ENCODE assay signal across 22 cellular contexts in the genomic region with DNA sequence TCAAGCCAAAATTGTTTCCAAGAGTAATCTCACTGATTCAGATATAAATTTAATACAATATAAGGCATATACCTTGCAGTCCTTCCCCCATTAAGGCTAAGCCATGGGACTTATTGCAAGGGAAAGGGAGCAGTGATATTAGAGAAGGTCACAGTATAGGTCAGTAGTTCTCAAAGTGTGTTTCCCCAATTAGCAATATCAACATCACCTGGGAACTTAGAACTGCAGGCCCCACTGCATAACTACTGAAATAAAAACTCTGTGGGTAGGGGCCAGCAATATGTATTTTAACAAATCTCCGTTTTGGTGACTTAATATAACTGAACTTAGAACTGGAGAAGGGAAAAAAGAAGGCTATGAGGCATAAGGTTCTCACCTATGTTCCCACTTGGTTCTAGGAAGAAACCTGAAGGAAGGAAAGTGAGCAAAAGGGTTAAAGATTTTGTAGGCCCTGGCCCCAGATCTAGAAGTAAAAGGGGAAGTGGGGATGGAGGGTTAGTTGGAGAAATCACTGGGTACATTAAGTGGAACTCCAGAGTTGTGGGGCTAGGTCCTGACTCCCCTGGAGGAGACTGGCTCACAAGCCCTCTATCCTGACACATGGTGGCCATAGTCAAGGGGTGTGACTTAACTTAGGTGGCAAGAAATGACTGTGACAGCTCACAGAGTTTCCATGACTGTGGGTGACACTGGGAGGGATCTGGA. TPM values are rescaled to one million over a fixed set of nuclear protein-coding genes. Genes with fewer than 3 reads are reported as not detected.
DNase-seq lines count a peak whose midpoint lies in the region; ATAC-seq, FAIRE-seq and TF ChIP-seq lines count a peak whose summit lies in the region.
"Had no signal": no experiment of that assay in that cellular context is flagged by ENCODE, and none has a peak within 500 bp of the region (broad histone marks: within the 10 kb centered on the region; RNA-seq: fewer than 3 reads in every experiment).

No MANE protein-coding gene starts in this region.

- H2AFZ ChIP-seq in DND-41 (ENCODE audit: low read depth, low read length) (no peak overlapping the region), H9 (ENCODE audit: low read length) (no peak overlapping the region), HepG2 (ENCODE audit: low read length) (no peak overlapping the region)

- CTCF ChIA-PET in HepG2 (lab: Yijun Ruan, JAX; ENCODE audit: low intra/inter-chr PET ratio, low total read pairs) = no interaction called here

- peak overlapping the region in 2 of 3 experiments; percentile 14 to 65; a peak in 1 of 7 replicates for H3K27ac Mint-ChIP-seq in H9
- H3K27ac Mint-ChIP-seq: endodermal cell; memory B cell; natural killer cell treated with Interleukin-12 subunit alpha and Interleukin-12 subunit beta and Interleukin-15 and Interleukin-18, amount 100 ng/mL, for 72 hours; progenitor cell of endocrine pancreas had no signal

- TF ChIP-seq POLR2A in HepG2 (IDR thresholded peaks at IDR 0.05; ENCODE audit: insufficient read depth in 1 of 2, low read depth in 2 of 2, low read length in 2 of 2) = no peak
- no peak for TF ChIP-seq POLR2A in erythroblast (IDR thresholded peaks at IDR 0.05; ENCODE audit: low read length)
- TF ChIP-seq POLR2A in Peyer's patch (IDR thresholded peaks at IDR 0.05) = no peak

- H3K36me3 ChIP-seq in DND-41 (ENCODE audit: insufficient read depth, low read length) = peaks cover 15% of the 10 kb centered on the region; the same call in 1 of the 2 replicates
- H3K36me3 ChIP-seq in HepG2 (replicated peaks in 1 of 2; ENCODE audit: control insufficient read depth in 1 of 2, insufficient read depth in 2 of 2, low read length in 2 of 2) = no peaks in the 10 kb centered on the region
- peaks cover 0 to 2% (median 0%) of the 10 kb centered on the region in 3 donors for H3K36me3 ChIP-seq in Peyer's patch
- H3K36me3 ChIP-seq: SJSA1, thoracic aorta had no signal

- in situ Hi-C loops in HepG2 (cut with HindIII; ENCODE audit: extremely low pct_ligation_motif_present, low pct_unique_long_range_greater_than_20kb) = no loop called here

- no peak overlapping the region for H3T11ph ChIP-seq in H9 (ENCODE audit: low read length)

- no peak overlapping the region for H3K23ac ChIP-seq in H9 (ENCODE audit: insufficient read length, low read depth, low read length)

- no peak overlapping the region for H3K14ac ChIP-seq in H9 (ENCODE audit: insufficient read depth, low read length)

- peaks cover 0 to 2% (median 1%) of the 10 kb centered on the region in 3 experiments; a peak in 3 of 7 replicates for H3K36me3 Mint-ChIP-seq in H9 (ENCODE audit: insufficient read depth in 1 of 3, low read depth in 3 of 3)

- no peak overlapping the region for H2BK120ac ChIP-seq in H9 (ENCODE audit: low read depth, low read length, poor library complexity, severe bottlenecking)

- TF ChIP-seq EP300 in HepG2 (IDR thresholded peaks at IDR 0.05; ENCODE audit: low read depth in 2 of 2, low read length in 2 of 2) (no peak), HepG2 (CRISPR knock-in tag; IDR thresholded peaks at IDR 0.05; ENCODE audit: borderline replicate concordance) (no peak)

- POLR2A ChIA-PET in HepG2 (lab: Yijun Ruan, JAX) = no interaction called here

- H3K4me1 ChIP-seq in DND-41 (ENCODE audit: insufficient read depth, low read length) = no peaks in the 10 kb centered on the region
- H3K4me1 ChIP-seq in H9 (ENCODE audit: insufficient read depth, low read length) = peaks cover 10% of the 10 kb centered on the region
- no peaks in the 10 kb centered on the region for H3K4me1 ChIP-seq in HepG2 (ENCODE audit: insufficient read depth, low read length)
- no peaks in the 10 kb centered on the region for H3K4me1 ChIP-seq in Peyer's patch

- H3K4ac ChIP-seq in H9 (ENCODE audit: low read depth, low read length) = no peak overlapping the region

- H3K9ac ChIP-seq in DND-41 (ENCODE audit: low read depth, low read length) (no peak overlapping the region), H9 (ENCODE audit: extremely low read depth, insufficient read length, low read length) (no peak overlapping the region), HepG2 (ENCODE audit: insufficient read depth, low read depth, low read length) (no peak overlapping the region)

- H4K20me1 ChIP-seq in DND-41 (ENCODE audit: insufficient read depth, low read length) = no peaks in the 10 kb centered on the region
- no peaks in the 10 kb centered on the region for H4K20me1 ChIP-seq in H9 (ENCODE audit: control insufficient read depth, insufficient read depth, insufficient read length)
- no peaks in the 10 kb centered on the region for H4K20me1 ChIP-seq in HepG2 (ENCODE audit: insufficient read depth, low read length)

- TF ChIP-seq RAD21 in HepG2 (CRISPR knock-in tag; IDR thresholded peaks at IDR 0.05) = no peak

- H3K4me3 ChIP-seq in DND-41 (ENCODE audit: low read depth in 1 of 2, low read length in 2 of 2) (no peak overlapping the region), HepG2 (replicated peaks in 1 of 3; ENCODE audit: insufficient read depth in 1 of 3, low read depth in 2 of 3, low read length in 3 of 3) (no peak overlapping the region), Peyer's patch (no peak overlapping the region)
- H3K4me3 ChIP-seq: SJSA1, thoracic aorta had no signal

- intact Hi-C loops in HepG2 (cut with micrococcal nuclease; ENCODE audit: unreplicated experiment) = no loop called here

- DNase-seq in DND-41 (no peak), H9 (no peak), NOMO-1 treated with dmso at 0.1 percent for 144 hours (lab: John Stamatoyannopoulos, UW; ENCODE audit: unreplicated experiment) (peak; percentile 22), HepG2 (ENCODE audit: low spot score) (no peak), erythroblast (lab: John Stamatoyannopoulos, UW) (no peak), Peyer's patch (no peak), RKO (ENCODE audit: low spot score) (no peak)
- DNase-seq in effector CD8-positive, alpha-beta T cell (lab: John Stamatoyannopoulos, UW) = no peak
- DNase-seq: activated naive CD4-positive, alpha-beta T cell treated with anti-CD3 and anti-CD28 coated beads, Interleukin-2, amount 50 U/mL, for 16 hours; AML-193; endodermal cell; NCI-H1930; NCI-H345; NK-92 treated with Interleukin-12 subunit alpha and Interleukin-12 subunit beta, amount 100 ng/mL, for 24 hours; stimulated activated CD4-positive, alpha-beta T cell treated with anti-CD3 and anti-CD28 coated beads, Interleukin-4, amount 100 ng/mL, for 24 hours had no signal

- H3K4me2 ChIP-seq in DND-41 (ENCODE audit: insufficient read depth, low read length) (no peak overlapping the region), H9 (ENCODE audit: insufficient read depth, insufficient read length, low read length) (no peak overlapping the region), HepG2 (ENCODE audit: low read depth, low read length) (no peak overlapping the region)

- no peak for FAIRE-seq in HepG2 (lab: Jason Lieb, UNC)
- FAIRE-seq: islet of Langerhans had no signal

- no peaks in the 10 kb centered on the region; a peak in 1 of 5 replicates for H3K9me3 Mint-ChIP-seq in H9
- H3K9me3 Mint-ChIP-seq: endodermal cell; memory B cell; natural killer cell treated with Interleukin-12 subunit alpha and Interleukin-12 subunit beta and Interleukin-15 and Interleukin-18, amount 100 ng/mL, for 72 hours had no signal

- no peak overlapping the region for H4K91ac ChIP-seq in H9 (ENCODE audit: insufficient read length, low read depth, low read length)

- no peaks in the 10 kb centered on the region for H3K23me2 ChIP-seq in H9 (ENCODE audit: insufficient read length, low read depth, low read length, poor library complexity, severe bottlenecking)

- H3K27ac ChIP-seq in DND-41 (ENCODE audit: low read length) (no peak overlapping the region), H9 (ENCODE audit: insufficient read length, low read depth, low read length) (no peak overlapping the region), HepG2 (ENCODE audit: extremely low read length, insufficient read depth, low read length) (no peak overlapping the region), Peyer's patch (no peak overlapping the region)
- H3K27ac ChIP-seq: SJSA1, thoracic aorta had no signal

- H2BK12ac ChIP-seq in H9 (ENCODE audit: insufficient read length, low read depth, low read length) = no peak overlapping the region

- no peak overlapping the region for H3K18ac ChIP-seq in H9 (ENCODE audit: insufficient read length, low read depth, low read length)

- H3K79me2 ChIP-seq in DND-41 (ENCODE audit: insufficient read depth, low read length) (no peaks in the 10 kb centered on the region), H9 (ENCODE audit: insufficient read depth, low read length) (no peaks in the 10 kb centered on the region), HepG2 (ENCODE audit: insufficient read depth, low read length) (no peaks in the 10 kb centered on the region)

- H3K27me3 ChIP-seq in DND-41 (ENCODE audit: insufficient read depth, low read length, poor library complexity) (no peaks in the 10 kb centered on the region), H9 (ENCODE audit: insufficient read depth, low read length) (no peaks in the 10 kb centered on the region), HepG2 (ENCODE audit: control insufficient read depth in 1 of 2, insufficient read depth in 2 of 2, low read length in 2 of 2) (no peaks in the 10 kb centered on the region; a peak in 1 of 5 replicates), Peyer's patch (no peaks in the 10 kb centered on the region)
- H3K27me3 ChIP-seq: SJSA1 had no signal

- H2BK15ac ChIP-seq in H9 (ENCODE audit: low read depth, low read length) = no peak overlapping the region

- no peaks in the 10 kb centered on the region for H3K27me3 Mint-ChIP-seq in H9 (ENCODE audit: low read depth)
- H3K27me3 Mint-ChIP-seq: progenitor cell of endocrine pancreas had no signal

- H3K4me1 Mint-ChIP-seq in H9 = peaks cover 49 to 62% of the 10 kb centered on the region in 2 experiments
- H3K4me1 Mint-ChIP-seq: memory B cell had no signal

- no peak for TF ChIP-seq CTCF in DND-41 (IDR thresholded peaks at IDR 0.05; ENCODE audit: borderline replicate concordance, extremely low read depth, low read length, poor library complexity, severe bottlenecking)
- no peak for TF ChIP-seq CTCF in H9 (conservative IDR thresholded peaks at IDR 0.05)
- TF ChIP-seq CTCF in HepG2 (CRISPR knock-in tag; IDR thresholded peaks at IDR 0.05) = no peak
- no peak for TF ChIP-seq CTCF in Peyer's patch (IDR thresholded peaks at IDR 0.05)

- no peak overlapping the region for H2BK20ac ChIP-seq in H9 (ENCODE audit: low read depth, low read length, poor library complexity, severe bottlenecking)

- H3K56ac ChIP-seq in H9 (ENCODE audit: insufficient read length, low read depth, low read length) = no peak overlapping the region

- H3K79me1 ChIP-seq in H9 (ENCODE audit: insufficient read depth, low read depth, low read length, poor library complexity, severe bottlenecking) = no peaks in the 10 kb centered on the region

- no peak overlapping the region for H4K5ac ChIP-seq in H9 (ENCODE audit: insufficient read length, low read depth, low read length)

- no peaks in the 10 kb centered on the region for H3K9me3 ChIP-seq in DND-41 (ENCODE audit: insufficient read depth, low read length, severe bottlenecking)
- no peaks in the 10 kb centered on the region for H3K9me3 ChIP-seq in H9 (ENCODE audit: control insufficient read depth, low read depth, low read length)
- no peaks in the 10 kb centered on the region for H3K9me3 ChIP-seq in HepG2 (ENCODE audit: low read length)
- H3K9me3 ChIP-seq in Peyer's patch = no peaks in the 10 kb centered on the region
- H3K9me3 ChIP-seq: SJSA1, thoracic aorta had no signal

- BruUV-seq in HepG2 (replicated peaks; lab: Mats Ljungman, UMichigan) = no TSS peak

- ATAC-seq in DND-41 (ENCODE audit: insufficient read depth, low read depth) = 0 out of 3 replicates have a peak, but pooled peaks have one; percentile 13
- peak; percentile 68 for ATAC-seq in HepG2
- ATAC-seq: activated CD4-positive, CD25-positive, alpha-beta regulatory T cell treated with anti-CD3 and anti-CD28 coated beads, Interleukin-2, amount 50 U/mL, for 24 hours had no signal

- H4K8ac ChIP-seq in H9 (replicated peaks; ENCODE audit: insufficient read length, low read depth, low read length) = no peak overlapping the region

- H2BK5ac ChIP-seq in H9 (ENCODE audit: insufficient read length, low read length) = no peak overlapping the region

- no CpG with 5 or more reads among the region's 1 CpG for WGBS in H9 (ENCODE audit: extremely low coverage, insufficient read length, low lambda C conversion rate)
- 0% methylated on average over 1 of the region's 1 CpG for WGBS in HepG2 (ENCODE audit: low lambda C conversion rate)

- no peak overlapping the region for H3K4me3 Mint-ChIP-seq in H9
- H3K4me3 Mint-ChIP-seq: endodermal cell; memory B cell; natural killer cell treated with Interleukin-12 subunit alpha and Interleukin-12 subunit beta and Interleukin-15 and Interleukin-18, amount 100 ng/mL, for 72 hours had no signal

- H2AK5ac ChIP-seq in H9 (ENCODE audit: insufficient read length, low read length) = no peak overlapping the region

RNA-seq across cellular contexts. Expression of a gene that starts 40.7 kb away (rescaled TPM):
- total RNA-seq in H9 (2021) (41.3 and 42.0 TPM in 2 replicates), HepG2 (2016; rRNA removed; fragmentation: Illumina TruSeq; extraction: Trizol) (40.6 and 62.6 TPM in 2 replicates), Peyer's patch (10 to 100 TPM; 13.4 to 16.5 (median 14.7) TPM)
- total RNA-seq in HepG2 (2016; cell fraction: cytosol; rRNA removed; fragmentation: Illumina TruSeq; extraction: Trizol; ENCODE audit: low read depth) = 1.2 and 1.4 TPM in 2 replicates
- total RNA-seq in HepG2 (2016; cell fraction: insoluble cytoplasmic fraction; rRNA removed; fragmentation: Illumina TruSeq; extraction: Trizol) = 39.1 and 61.6 TPM in 2 replicates
- 6.0 and 7.2 TPM in 2 replicates for total RNA-seq in HepG2 (2016; cell fraction: membrane; rRNA removed; fragmentation: Illumina TruSeq; extraction: Trizol)
- total RNA-seq in HepG2 (2016; cell fraction: nucleus; rRNA removed; fragmentation: Illumina TruSeq; extraction: Trizol) = 42.7 and 47.5 TPM in 2 replicates
- 15.1 and 18.2 TPM in 2 replicates for polyA plus RNA-seq in HepG2 (2011; rRNA removed)
- polyA plus RNA-seq in HepG2 (2011; cell fraction: cytosol; rRNA removed) = 6.2 and 9.0 TPM in 2 replicates
- 18.4 and 19.2 TPM in 2 replicates for polyA plus RNA-seq in HepG2 (2011; cell fraction: nucleus; rRNA removed)
- 12.2 and 14.2 TPM in 2 replicates for polyA plus RNA-seq in HepG2 (2012)
- 0.53 and 0.55 TPM in 2 replicates for polyA plus RNA-seq in HepG2 (2016; cell fraction: cytosol; fragmentation: Illumina TruSeq; extraction: Trizol; ENCODE audit: low read depth)
- polyA plus RNA-seq in HepG2 (2016; cell fraction: insoluble cytoplasmic fraction; fragmentation: Illumina TruSeq; extraction: Trizol; ENCODE audit: low read depth) = 23.3 and 25.1 TPM in 2 replicates
- polyA plus RNA-seq in HepG2 (2016; cell fraction: membrane; fragmentation: Illumina TruSeq; extraction: Trizol; ENCODE audit: low read depth) = 1.7 and 2.3 TPM in 2 replicates
- 26.9 and 31.0 TPM in 2 replicates for polyA plus RNA-seq in HepG2 (2016; cell fraction: nucleus; fragmentation: Illumina TruSeq; extraction: Trizol; ENCODE audit: insufficient read depth, low read depth)
- 50.7 and 82.0 TPM in 2 replicates for polyA minus RNA-seq in HepG2 (2011; rRNA and poly(A)+ RNA removed; ENCODE audit: low replicate concordance)
- 24.4 and 24.8 TPM in 2 replicates for polyA minus RNA-seq in HepG2 (2011; cell fraction: cytosol; rRNA and poly(A)+ RNA removed)
- 108 and 117 TPM in 2 replicates for polyA minus RNA-seq in HepG2 (2011; cell fraction: nucleus; rRNA and poly(A)+ RNA removed)
